15 cellular contexts compared by ENCODE assay signal in the genomic region with DNA sequence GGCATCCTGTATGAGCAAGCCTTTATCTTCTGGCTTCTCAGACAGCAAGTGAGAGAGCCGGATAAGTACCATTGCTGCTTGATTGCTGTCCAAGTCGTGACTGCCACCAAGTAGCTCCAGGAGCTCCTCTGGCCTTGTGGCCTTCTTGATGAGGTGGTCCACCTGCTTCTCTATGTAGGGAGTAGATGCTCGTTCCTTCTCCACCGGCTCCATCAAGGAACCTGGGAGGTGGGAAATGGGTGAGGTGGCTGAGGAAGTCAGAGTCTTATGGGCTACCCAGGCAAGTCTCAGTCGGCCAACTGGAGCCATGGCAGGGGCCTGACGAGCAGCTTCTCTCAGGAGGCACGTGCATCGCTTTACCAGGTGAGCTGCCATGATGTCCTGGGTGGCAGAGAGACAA. TPM values are rescaled to one million over a fixed set of nuclear protein-coding genes. Genes with fewer than 3 reads are reported as not detected.
DNase-seq lines count a peak whose midpoint lies in the region; ATAC-seq and TF ChIP-seq lines count a peak whose summit lies in the region.
"Had no signal": no experiment of that assay in that cellular context is flagged by ENCODE, and none has a peak within 500 bp of the region (broad histone marks: within the 10 kb centered on the region; RNA-seq: fewer than 3 reads in every experiment).

No MANE protein-coding gene starts in this region.

- H3K36me3 ChIP-seq in DND-41 (ENCODE audit: insufficient read depth, low read length) = peaks cover 62% of the 10 kb centered on the region

- peaks cover 33% of the 10 kb centered on the region for H3K4me1 Mint-ChIP-seq in T-helper 2 cell treated with Interferon-gamma antibody and Interleukin-4, amounts not matched to agents 5 μg/mL and 100 μg/mL, for 36 hours (ENCODE audit: low read depth)
- H3K4me1 Mint-ChIP-seq in activated T-helper 17 cell treated with anti-CD3 and anti-CD28 coated beads, Interleukin-2, amount 50 U/mL, for 72 hours = peaks cover 21% of the 10 kb centered on the region
- peaks cover 24% of the 10 kb centered on the region for H3K4me1 Mint-ChIP-seq in nephron

- H3K36me3 Mint-ChIP-seq in T-helper 2 cell treated with Interferon-gamma antibody and Interleukin-4, amounts not matched to agents 5 μg/mL and 100 μg/mL, for 36 hours (ENCODE audit: low read depth) = peaks cover 36% of the 10 kb centered on the region
- peaks cover 81% of the 10 kb centered on the region for H3K36me3 Mint-ChIP-seq in activated T-helper 17 cell treated with anti-CD3 and anti-CD28 coated beads, Interleukin-2, amount 50 U/mL, for 72 hours (ENCODE audit: low read depth)
- peaks cover 29% of the 10 kb centered on the region for H3K36me3 Mint-ChIP-seq in nephron (ENCODE audit: low read depth)

- H3K9ac ChIP-seq in DND-41 (ENCODE audit: low read depth, low read length) = 0 out of 2 replicates have a peak overlapping the region, but pooled peaks have one; percentile 9

- peaks cover 4% of the 10 kb centered on the region for H3K27me3 Mint-ChIP-seq in T-helper 2 cell treated with Interferon-gamma antibody and Interleukin-4, amounts not matched to agents 5 μg/mL and 100 μg/mL, for 36 hours (ENCODE audit: low read depth)
- no peaks in the 10 kb centered on the region for H3K27me3 Mint-ChIP-seq in activated T-helper 17 cell treated with anti-CD3 and anti-CD28 coated beads, Interleukin-2, amount 50 U/mL, for 72 hours
- H3K27me3 Mint-ChIP-seq in nephron (ENCODE audit: low read depth) = no peaks in the 10 kb centered on the region

- no peak overlapping the region for H3K27ac ChIP-seq in DND-41 (ENCODE audit: low read length)

- H3K9me3 Mint-ChIP-seq in T-helper 2 cell treated with Interferon-gamma antibody and Interleukin-4, amounts not matched to agents 5 μg/mL and 100 μg/mL, for 36 hours = no peaks in the 10 kb centered on the region
- H3K9me3 Mint-ChIP-seq in activated T-helper 17 cell treated with anti-CD3 and anti-CD28 coated beads, Interleukin-2, amount 50 U/mL, for 72 hours = no peaks in the 10 kb centered on the region
- H3K9me3 Mint-ChIP-seq in nephron = no peaks in the 10 kb centered on the region

- H3K79me2 ChIP-seq in DND-41 (ENCODE audit: insufficient read depth, low read length) = peaks cover 73% of the 10 kb centered on the region

- no peaks in the 10 kb centered on the region for H3K9me3 ChIP-seq in DND-41 (ENCODE audit: insufficient read depth, low read length, severe bottlenecking)

- H3K4me1 ChIP-seq in DND-41 (ENCODE audit: insufficient read depth, low read length) = peaks cover 48% of the 10 kb centered on the region

- peak overlapping the region; percentile 60 for H3K4me2 ChIP-seq in DND-41 (ENCODE audit: insufficient read depth, low read length)

- peaks cover 60% of the 10 kb centered on the region for H4K20me1 ChIP-seq in DND-41 (ENCODE audit: insufficient read depth, low read length)

- peak overlapping the region; percentile 29 for H3K4me3 Mint-ChIP-seq in T-helper 2 cell treated with Interferon-gamma antibody and Interleukin-4, amounts not matched to agents 5 μg/mL and 100 μg/mL, for 36 hours
- peak overlapping the region; percentile 95 for H3K4me3 Mint-ChIP-seq in activated T-helper 17 cell treated with anti-CD3 and anti-CD28 coated beads, Interleukin-2, amount 50 U/mL, for 72 hours
- peak overlapping the region; percentile 67 to 82 (median 79) for H3K4me3 Mint-ChIP-seq in nephron

- TF ChIP-seq CTCF in DND-41 (IDR thresholded peaks at IDR 0.05; ENCODE audit: borderline replicate concordance, extremely low read depth, low read length, poor library complexity, severe bottlenecking) = no peak
- no peak for TF ChIP-seq CTCF in nephron (IDR thresholded peaks at IDR 0.05; ENCODE audit: unreplicated experiment in 3 of 3)

- peak overlapping the region; percentile 62 for H3K27ac Mint-ChIP-seq in T-helper 2 cell treated with Interferon-gamma antibody and Interleukin-4, amounts not matched to agents 5 μg/mL and 100 μg/mL, for 36 hours
- H3K27ac Mint-ChIP-seq in activated T-helper 17 cell treated with anti-CD3 and anti-CD28 coated beads, Interleukin-2, amount 50 U/mL, for 72 hours = peak overlapping the region; percentile 46
- H3K27ac Mint-ChIP-seq in nephron = peak overlapping the region in 1 of 3 experiments; percentile 37

- H3K27me3 ChIP-seq in DND-41 (ENCODE audit: insufficient read depth, low read length, poor library complexity) = no peaks in the 10 kb centered on the region

- ATAC-seq in DND-41 (ENCODE audit: insufficient read depth, low read depth) (no peak), HG02759 (IDR thresholded peaks at IDR 0.05; ENCODE audit: unreplicated experiment) (no peak)
- ATAC-seq in activated T-helper 17 cell treated with anti-CD3 and anti-CD28 coated beads, Interleukin-2, amount 50 U/mL, for 72 hours (replicated peaks) = no peak
- ATAC-seq: right cardiac atrium had no signal

- no peak for DNase-seq in T-helper 2 cell treated with Interferon-gamma antibody and Interleukin-4, amounts not matched to agents 5 μg/mL and 100 μg/mL, for 36 hours (ENCODE audit: low spot score)
- DNase-seq in T-helper 2 cell = no peak
- no peak for DNase-seq in DND-41
- no peak for DNase-seq in NCI-H1105 (lab: John Stamatoyannopoulos, UW)
- DNase-seq in OCI-M2 (lab: John Stamatoyannopoulos, UW; ENCODE audit: unreplicated experiment) = no peak
- DNase-seq: glutamatergic neuron, NCI-H1048, NCI-H2227 treated with DMSO at 0.1 percent for 48 hours, right cardiac atrium, substantia nigra had no signal

- H3K4me3 ChIP-seq in DND-41 (ENCODE audit: low read depth in 1 of 2, low read length in 2 of 2) = peak overlapping the region in 1 of 2 experiments; percentile 35; a peak in 2 of 4 replicates

- no peak overlapping the region for H2AFZ ChIP-seq in DND-41 (ENCODE audit: low read depth, low read length)

RNA-seq across cellular contexts. Expression of gene TBRG4, which starts 2.6 kb away (rescaled TPM):
- total RNA-seq in activated T-helper 17 cell treated with anti-CD3 and anti-CD28 coated beads, Interleukin-2, amount 50 U/mL, for 72 hours = 100 to 1,000 TPM; 119 to 177 TPM

RNA-seq across cellular contexts. Expression of gene NACAD, which starts 20.1 kb away (rescaled TPM):
- total RNA-seq in activated T-helper 17 cell treated with anti-CD3 and anti-CD28 coated beads, Interleukin-2, amount 50 U/mL, for 72 hours = 1 to 10 TPM in 1 of 2 donors, under 1 TPM in 1; 0.71 to 1.3 TPM

RNA-seq across cellular contexts. Expression of gene RAMP3, which starts 48.7 kb away (rescaled TPM):
- total RNA-seq in activated T-helper 17 cell treated with anti-CD3 and anti-CD28 coated beads, Interleukin-2, amount 50 U/mL, for 72 hours = not detected
- total RNA-seq: A172, endothelial cell of umbilical vein had no signal

Comparison
In these comparisons a context has a peak if more than half of its experiments do, and no peak if none do; other contexts are left out.
1. H3K4me3 Mint-ChIP-seq: peak in every context shown above with its lines; median percentile 95 in activated T-helper 17 cell treated with anti-CD3 and anti-CD28 coated beads, Interleukin-2, amount 50 U/mL, for 72 hours; 79 in nephron; 29 in T-helper 2 cell treated with Interferon-gamma antibody and Interleukin-4, amounts not matched to agents 5 μg/mL and 100 μg/mL, for 36 hours.